ENCODE assay signal across 10 cellular contexts in the genomic region with DNA sequence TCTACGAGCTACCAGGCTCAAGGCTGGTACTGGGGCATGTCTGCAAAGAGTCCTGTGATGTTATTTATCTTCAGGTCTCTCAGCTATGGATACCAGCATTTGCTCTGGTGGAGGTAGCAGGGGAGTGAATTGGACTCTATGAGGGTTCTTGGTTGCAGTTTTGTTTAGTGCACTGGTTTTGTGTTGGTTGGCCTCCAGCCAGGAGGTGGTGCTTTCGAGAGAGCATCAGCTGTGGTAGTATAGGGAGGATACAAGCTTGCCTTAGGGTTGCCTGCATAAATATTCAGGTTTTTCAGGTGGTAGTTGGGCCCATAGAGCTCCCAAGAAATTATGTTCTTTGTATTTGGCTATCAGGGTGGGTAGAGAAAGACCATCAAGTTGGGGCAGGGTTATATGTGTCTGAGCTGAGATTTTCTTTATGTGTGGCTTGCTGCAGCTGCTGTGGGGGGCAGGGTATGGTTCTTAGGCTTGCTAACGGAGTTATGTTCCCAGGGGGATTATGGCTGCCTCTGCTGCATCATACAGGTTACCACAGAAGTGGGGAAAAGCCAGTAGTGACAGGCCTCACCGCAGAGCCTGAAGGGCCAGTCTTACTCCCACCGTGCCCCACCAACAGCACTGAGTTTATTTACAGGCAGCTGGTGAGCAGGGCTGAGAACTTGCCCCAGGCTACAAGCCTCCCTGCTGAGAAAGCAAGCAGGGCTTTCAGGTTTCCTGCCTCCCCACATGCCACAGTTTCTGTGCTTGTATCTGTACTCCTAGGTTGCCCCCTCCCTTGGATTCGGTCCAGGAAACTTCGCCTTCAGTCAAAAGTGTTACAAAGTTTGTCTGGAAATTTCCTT. TPM values are rescaled to one million over a fixed set of nuclear protein-coding genes. Genes with fewer than 3 reads are reported as not detected.
DNase-seq lines count a peak whose midpoint lies in the region; ATAC-seq, FAIRE-seq and TF ChIP-seq lines count a peak whose summit lies in the region.
"Had no signal": no experiment of that assay in that cellular context is flagged by ENCODE, and none has a peak within 500 bp of the region (broad histone marks: within the 10 kb centered on the region; RNA-seq: fewer than 3 reads in every experiment).

No MANE protein-coding gene starts in this region.

- no peaks in the 10 kb centered on the region for H3K9me1 ChIP-seq in keratinocyte (ENCODE audit: control insufficient read depth, extremely low read depth, insufficient read depth, low read length)

- DNase-seq in NCI-H146 treated with DMSO at 0.1 percent for 48 hours (lab: John Stamatoyannopoulos, UW; ENCODE audit: unreplicated experiment) (peak; percentile 14), keratinocyte (ENCODE audit: low read depth, low spot score) (peak; percentile 26), GM10248 (ENCODE audit: extremely low spot score) (no peak), anterior cingulate cortex (lab: John Stamatoyannopoulos, UW) (no peak), GOT3 (lab: John Stamatoyannopoulos, UW) (no peak), NCI-H2029 treated with DMSO at 0.1 percent for 48 hours (lab: John Stamatoyannopoulos, UW) (no peak)
- DNase-seq: activated T-cell treated with anti-CD3 and anti-CD28 coated beads, Interleukin-2, amount 50 U/mL, for 72 hours had no signal

- ATAC-seq in GM18861 (IDR thresholded peaks at IDR 0.05; ENCODE audit: unreplicated experiment) (peak; percentile 82), HG02610 (IDR thresholded peaks at IDR 0.05; ENCODE audit: unreplicated experiment) (peak; percentile 97)
- ATAC-seq: activated T-cell treated with anti-CD3 and anti-CD28 coated beads, Interleukin-2, amount 50 U/mL, for 72 hours had no signal

- CTCF ChIA-PET in GM10248 (lab: Yijun Ruan, JAX) = interaction anchor here (1.3 kb wide), 1 partner anchor 23 kb away, joined by 3 read pairs; no protein-coding TSS in a partner anchor

- H3K9ac ChIP-seq in keratinocyte (ENCODE audit: control insufficient read depth, extremely low read depth, insufficient read depth, low read length) = peak overlapping the region; percentile 39

- no peaks in the 10 kb centered on the region for H3K27me3 ChIP-seq in keratinocyte (ENCODE audit: control insufficient read depth, extremely low read depth, insufficient read depth, low read length)

- no peaks in the 10 kb centered on the region for H3K79me2 ChIP-seq in keratinocyte (ENCODE audit: control insufficient read depth, insufficient read depth, low read length)

- no peak overlapping the region for H3K4me3 ChIP-seq in keratinocyte (ENCODE audit: control insufficient read depth in 2 of 3, extremely low read depth in 1 of 3, insufficient read depth in 2 of 3, low read depth in 1 of 3, low read length in 3 of 3)

- H4K20me1 ChIP-seq in keratinocyte (ENCODE audit: control insufficient read depth, extremely low read depth, insufficient read depth, low read length) = no peaks in the 10 kb centered on the region

- H3K27ac ChIP-seq in keratinocyte (ENCODE audit: control insufficient read depth, insufficient read depth, low read length) = peak overlapping the region; percentile 45

- POLR2A ChIA-PET in GM10248 (lab: Yijun Ruan, JAX) = no interaction called here

- TF ChIP-seq CTCF in keratinocyte (optimal IDR thresholded peaks at IDR 0.05 in 1 of 3, IDR thresholded peaks at IDR 0.05 in 1 of 3, conservative IDR thresholded peaks at IDR 0.05 in 1 of 3; ENCODE audit: extremely low read depth in 1 of 3, insufficient read depth in 2 of 3, low read length in 3 of 3) (no peak), GM10248 (IDR thresholded peaks at IDR 0.05; ENCODE audit: control extremely low read depth, extremely low read depth, low read depth, missing control alignments) (no peak)

- dilution Hi-C loops in keratinocyte (cut with MboI; ENCODE audit: extremely low pct_ligation_motif_present, low sequenced_read_pairs) = no loop called here

- peak overlapping the region; percentile 41 for H2AFZ ChIP-seq in keratinocyte (ENCODE audit: control insufficient read depth, low read length)

- no peaks in the 10 kb centered on the region for H3K36me3 ChIP-seq in keratinocyte (ENCODE audit: control insufficient read depth in 2 of 2, extremely low read depth in 1 of 2, insufficient read depth in 2 of 2, low read length in 2 of 2)

- peak overlapping the region; percentile 39 for H3K4me2 ChIP-seq in keratinocyte (ENCODE audit: control insufficient read depth, extremely low read depth, insufficient read depth, low read depth, low read length)

- H3K4me1 ChIP-seq in keratinocyte (ENCODE audit: control insufficient read depth, extremely low read depth, insufficient read depth, low read length) = peaks cover 7% of the 10 kb centered on the region

- H3K9me3 ChIP-seq in keratinocyte (ENCODE audit: control insufficient read depth, low read depth, low read length) = no peaks in the 10 kb centered on the region

- peak; percentile 69 for FAIRE-seq in keratinocyte (lab: Jason Lieb, UNC)
- FAIRE-seq: GM18507 had no signal

RNA-seq across cellular contexts. Expression of a gene that starts 9.8 kb away (rescaled TPM):
- 11.6 to 34.5 TPM (median 15.4 TPM) in 3 replicates for polyA plus RNA-seq in keratinocyte
- 72.3 TPM for polyA plus RNA-seq in keratinocyte (2011; ENCODE audit: low read depth)
- polyA plus RNA-seq in keratinocyte (2011; cell fraction: cytosol; rRNA removed) = 8.5 and 23.1 TPM in 2 replicates
- polyA plus RNA-seq in keratinocyte (2011; cell fraction: nucleus; rRNA removed) = 18.3 and 19.3 TPM in 2 replicates
- 21.1 and 22.1 TPM in 2 replicates for polyA plus RNA-seq in keratinocyte (2012; ENCODE audit: low replicate concordance)
- 0.98 to 27.9 TPM (median 6.4 TPM) in 3 replicates for polyA minus RNA-seq in keratinocyte
- 6.5 TPM for polyA minus RNA-seq in keratinocyte (2011; cell fraction: cytosol; rRNA and poly(A)+ RNA removed)
- polyA minus RNA-seq in keratinocyte (2011; cell fraction: nucleus; rRNA and poly(A)+ RNA removed) = 10.0 and 13.7 TPM in 2 replicates

RNA-seq across cellular contexts. Expression of a gene that starts 50.4 kb away (rescaled TPM):
- not detected in 3 replicates for polyA plus RNA-seq in keratinocyte
- polyA plus RNA-seq in keratinocyte (2011; ENCODE audit: low read depth) = not detected
- polyA plus RNA-seq in keratinocyte (2011; cell fraction: cytosol; rRNA removed) = not detected in 2 replicates
- not detected in 2 replicates for polyA plus RNA-seq in keratinocyte (2011; cell fraction: nucleus; rRNA removed)
- polyA plus RNA-seq in keratinocyte (2012; ENCODE audit: low replicate concordance) = not detected in 2 replicates
- not detected in 3 replicates for polyA minus RNA-seq in keratinocyte
- not detected for polyA minus RNA-seq in keratinocyte (2011; cell fraction: cytosol; rRNA and poly(A)+ RNA removed)
- polyA minus RNA-seq in keratinocyte (2011; cell fraction: nucleus; rRNA and poly(A)+ RNA removed) = not detected in 2 replicates

Comparison
In these comparisons a context has a peak if more than half of its experiments do, and no peak if none do; other contexts are left out.
1. DNase-seq: peak in NCI-H146 treated with DMSO at 0.1 percent for 48 hours (single experiment) and keratinocyte (single experiment); none in GM10248 (single experiment), anterior cingulate cortex (0 of 58), GOT3 (single experiment) and NCI-H2029 treated with DMSO at 0.1 percent for 48 hours (single experiment).